ENCODE assay signal across 26 cellular contexts in genomic region chr2:51718881-51719280, GRCh38.
"Had no signal": no experiment of that assay in that cellular context is flagged by ENCODE, and none has a peak within 500 bp of the region (broad histone marks: within the 10 kb centered on the region; RNA-seq: fewer than 3 reads in every experiment).

No MANE protein-coding gene starts in this region.

- H3K4me3 ChIP-seq: lower lobe of right lung, mucosa of descending colon, pancreas, right atrium auricular region, suprapubic skin, transverse colon, upper lobe of right lung, uterus had no signal

- H3K4me1 ChIP-seq: lower lobe of right lung, pancreas, right atrium auricular region, suprapubic skin, upper lobe of right lung, uterus had no signal

- H3K27ac ChIP-seq: lower lobe of right lung, neutrophil, pancreas, right atrium auricular region, suprapubic skin, transverse colon, upper lobe of right lung, uterus had no signal

- H3K27me3 ChIP-seq: neutrophil, pancreas, right atrium auricular region, suprapubic skin, transverse colon, upper lobe of right lung, uterus had no signal

- H3K36me3 ChIP-seq: lower lobe of right lung, neutrophil, pancreas, right atrium auricular region, suprapubic skin, transverse colon, upper lobe of right lung, uterus had no signal

- DNase-seq: cerebellar nuclear complex; cortex of kidney; effector memory CD8-positive, alpha-beta T cell; foreskin melanocyte; hypothalamus; immature natural killer cell; left ventricle myocardium superior; lower lobe of right lung; mucosa of descending colon; naive B cell; pancreas; small intestine; stimulated activated CD4-positive, alpha-beta T cell treated with anti-CD3 and anti-CD28 coated beads, Interleukin-12 subunit alpha, Interleukin-12 subunit beta, amount 100 ng/mL, for 4 hours; stimulated activated CD4-positive, alpha-beta T cell treated with anti-CD3 and anti-CD28 coated beads, Interleukin-1b, Interleukin-23, amount 100 ng/mL, for 48 hours; stimulated activated CD4-positive, alpha-beta T cell treated with anti-CD3 and anti-CD28 coated beads, Interleukin-4, amount 100 ng/mL, for 1 hour; stimulated activated CD8-positive, alpha-beta memory T cell treated with anti-CD3 and anti-CD28 coated beads, Interleukin-4, amount 100 ng/mL, for 48 hours; stimulated activated naive CD4-positive, alpha-beta T cell; stimulated activated naive CD8-positive, alpha-beta T cell treated with anti-CD3 and anti-CD28 coated beads, Interleukin-15, amount 100 ng/mL, for 72 hours; transverse colon; upper lobe of right lung; uterus had no signal

- H3K9me3 ChIP-seq: lower lobe of right lung, mucosa of descending colon, neutrophil, pancreas, suprapubic skin, uterus had no signal

- ATAC-seq: effector memory CD8-positive, alpha-beta T cell; esophagus mucosa; left ventricle myocardium superior; lower lobe of right lung; mucosa of descending colon; natural killer cell treated with Interleukin-12 subunit alpha and Interleukin-12 subunit beta and Interleukin-15 and Interleukin-18, amount 100 ng/mL, for 72 hours; pancreas; stimulated activated naive CD8-positive, alpha-beta T cell treated with anti-CD3 and anti-CD28 coated beads, Interleukin-15, amount 100 ng/mL, for 72 hours; upper lobe of right lung had no signal
